In genomic region chr16:22336581-22336980, GRCh38 we compare ENCODE assay signal across 14 cellular contexts. TPM values are rescaled to one million over a fixed set of nuclear protein-coding genes. Genes with fewer than 3 reads are reported as not detected.
DNase-seq lines count a peak whose midpoint lies in the region; ATAC-seq and TF ChIP-seq lines count a peak whose summit lies in the region.
"Had no signal": no experiment of that assay in that cellular context is flagged by ENCODE, and none has a peak within 500 bp of the region (broad histone marks: within the 10 kb centered on the region; RNA-seq: fewer than 3 reads in every experiment).

No MANE protein-coding gene starts in this region.

- peaks cover 7% of the 10 kb centered on the region for H3K79me2 ChIP-seq in HCT116 (ENCODE audit: insufficient read depth, low read length)

- POLR2A ChIA-PET in HCT116 (lab: Charles Lee): no interaction called here
- POLR2A ChIA-PET in naive thymus-derived CD4-positive, alpha-beta T cell (lab: Charles Lee): interaction anchor here (1.7 to 3.4 kb wide), 2 partner anchors 21 to 37 kb away, joined by 6 to 19 read pairs; no protein-coding TSS in a partner anchor

- no peaks in the 10 kb centered on the region for H4K20me1 ChIP-seq in HCT116 (ENCODE audit: insufficient read depth)

- H3K4me1 Mint-ChIP-seq in activated T-cell treated with anti-CD3 and anti-CD28 coated beads, Interleukin-2, amount 50 U/mL, for 72 hours (ENCODE audit: low read depth): peaks cover 9% of the 10 kb centered on the region
- peaks cover 12% of the 10 kb centered on the region for H3K4me1 Mint-ChIP-seq in activated naive CD8-positive, alpha-beta T cell treated with anti-CD3 and anti-CD28 coated beads for 36 hours
- H3K4me1 Mint-ChIP-seq in naive thymus-derived CD4-positive, alpha-beta T cell: peaks cover 2 to 18% (median 13%) of the 10 kb centered on the region in 7 donors
- H3K4me1 Mint-ChIP-seq: B cell had no signal

- no peak for DNase-seq in activated T-cell treated with anti-CD3 and anti-CD28 coated beads, Interleukin-2, amount 50 U/mL, for 72 hours
- DNase-seq in activated T-cell treated with anti-CD3 and anti-CD28 coated beads for 4 hours: no peak
- no peak for DNase-seq in HCT116 (ENCODE audit: low read depth, low spot score)
- no peak for DNase-seq in activated naive CD8-positive, alpha-beta T cell treated with anti-CD3 and anti-CD28 coated beads for 36 hours
- DNase-seq in naive thymus-derived CD4-positive, alpha-beta T cell: no peak
- no peak for DNase-seq in Ammon's horn (ENCODE audit: low spot score)
- no peak for DNase-seq in DMS153 treated with DMSO at 0.1 percent for 48 hours (lab: John Stamatoyannopoulos, UW; ENCODE audit: unreplicated experiment)
- DNase-seq: ACHN; C1 segment of cervical spinal cord; CD4-positive, alpha-beta T cell; DMS79 treated with DMSO at 0.1 percent for 48 hours; EL; GM23248 had no signal

- no peaks in the 10 kb centered on the region for H3K4me1 ChIP-seq in HCT116 (ENCODE audit: control insufficient read depth in 1 of 2, insufficient read depth in 2 of 2, low read length in 2 of 2)
- H3K4me1 ChIP-seq in naive thymus-derived CD4-positive, alpha-beta T cell (ENCODE audit: control insufficient read depth in 2 of 2, insufficient read depth in 2 of 2, low read length in 2 of 2): no peaks in the 10 kb centered on the region

- ATAC-seq in activated T-cell treated with anti-CD3 and anti-CD28 coated beads, Interleukin-2, amount 50 U/mL, for 72 hours (replicated peaks in 1 of 2): no peak
- no peak for ATAC-seq in HCT116
- ATAC-seq in naive thymus-derived CD4-positive, alpha-beta T cell: no peak

- RAD21 ChIA-PET in HCT116 (lab: Charles Lee; ENCODE audit: low non-redundant PET in 1 of 2, low total read pairs in 2 of 2, uncharacterized antibody in 2 of 2, unreplicated experiment in 2 of 2): no interaction called here

- no peak overlapping the region for H2AFZ ChIP-seq in HCT116 (ENCODE audit: low read depth, low read length, poor library complexity, severe bottlenecking)
- H2AFZ ChIP-seq: GM23248 had no signal

- H3K4me3 ChIP-seq in HCT116 (replicated peaks in 1 of 2; ENCODE audit: low read depth in 1 of 2, low read length in 2 of 2): no peak overlapping the region
- no peak overlapping the region for H3K4me3 ChIP-seq in naive thymus-derived CD4-positive, alpha-beta T cell (ENCODE audit: low read length)
- H3K4me3 ChIP-seq: GM23248 had no signal

- no peak overlapping the region for H3K9ac ChIP-seq in HCT116 (ENCODE audit: low read length)
- H3K9ac ChIP-seq: GM23248 had no signal

- H3K27ac ChIP-seq in HCT116 (ENCODE audit: low read depth, low read length): no peak overlapping the region
- no peak overlapping the region for H3K27ac ChIP-seq in naive thymus-derived CD4-positive, alpha-beta T cell (ENCODE audit: low read depth, low read length)
- H3K27ac ChIP-seq: GM23248 had no signal

- peaks cover 10 to 25% of the 10 kb centered on the region in 2 donors for H3K9me3 Mint-ChIP-seq in activated T-cell treated with anti-CD3 and anti-CD28 coated beads, Interleukin-2, amount 50 U/mL, for 72 hours
- H3K9me3 Mint-ChIP-seq in activated naive CD8-positive, alpha-beta T cell treated with anti-CD3 and anti-CD28 coated beads for 36 hours: peaks cover 42% of the 10 kb centered on the region
- H3K9me3 Mint-ChIP-seq in naive thymus-derived CD4-positive, alpha-beta T cell: peaks cover 11 to 65% (median 25%) of the 10 kb centered on the region in 11 donors

- no TSS peak for BruUV-seq in HCT116 (replicated peaks; lab: Mats Ljungman, UMichigan)

- TF ChIP-seq POLR2A in HCT116 (IDR thresholded peaks at IDR 0.05; ENCODE audit: borderline replicate concordance, extremely low read depth, insufficient read depth, insufficient read length): no peak

- no peak overlapping the region for H3K4me2 ChIP-seq in HCT116 (ENCODE audit: low read length)

- intact Hi-C loops in HCT116 (cut with micrococcal nuclease): no loop called here
- intact Hi-C loops in naive thymus-derived CD4-positive, alpha-beta T cell (cut with micrococcal nuclease): loop anchor here in 1 of 2 donors (2.0 to 5.0 kb wide), 2 partner anchors 18 to 36 kb away; partner anchors contain the start of gene CDR2

- H3K27ac Mint-ChIP-seq in activated T-cell treated with anti-CD3 and anti-CD28 coated beads, Interleukin-2, amount 50 U/mL, for 72 hours: peak overlapping the region; percentile 52
- H3K27ac Mint-ChIP-seq in activated naive CD8-positive, alpha-beta T cell treated with anti-CD3 and anti-CD28 coated beads for 36 hours: peak overlapping the region; percentile 8
- H3K27ac Mint-ChIP-seq in naive thymus-derived CD4-positive, alpha-beta T cell: peak overlapping the region in 5 of 9 donors; percentile 10 to 59 (median 54)
- H3K27ac Mint-ChIP-seq: B cell had no signal

- H3K27me3 ChIP-seq in HCT116 (ENCODE audit: insufficient read depth, low read length): no peaks in the 10 kb centered on the region
- H3K27me3 ChIP-seq in naive thymus-derived CD4-positive, alpha-beta T cell (ENCODE audit: control insufficient read depth in 2 of 2, insufficient read depth in 2 of 2, low read length in 2 of 2): no peaks in the 10 kb centered on the region

- H3K27me3 Mint-ChIP-seq in activated T-cell treated with anti-CD3 and anti-CD28 coated beads, Interleukin-2, amount 50 U/mL, for 72 hours (ENCODE audit: low read depth): no peaks in the 10 kb centered on the region
- no peaks in the 10 kb centered on the region for H3K27me3 Mint-ChIP-seq in activated naive CD8-positive, alpha-beta T cell treated with anti-CD3 and anti-CD28 coated beads for 36 hours
- no peaks in the 10 kb centered on the region for H3K27me3 Mint-ChIP-seq in naive thymus-derived CD4-positive, alpha-beta T cell
- H3K27me3 Mint-ChIP-seq: B cell; CD4-positive, alpha-beta T cell had no signal

- H3K36me3 Mint-ChIP-seq in activated T-cell treated with anti-CD3 and anti-CD28 coated beads, Interleukin-2, amount 50 U/mL, for 72 hours (ENCODE audit: insufficient read depth in 2 of 2): peaks cover 45 to 63% of the 10 kb centered on the region in 2 donors
- peaks cover 88% of the 10 kb centered on the region for H3K36me3 Mint-ChIP-seq in activated naive CD8-positive, alpha-beta T cell treated with anti-CD3 and anti-CD28 coated beads for 36 hours
- H3K36me3 Mint-ChIP-seq in naive thymus-derived CD4-positive, alpha-beta T cell: peaks cover 45 to 90% (median 87%) of the 10 kb centered on the region in 5 donors

- CTCF ChIA-PET in HCT116 (lab: Charles Lee): interaction anchor here (1.8 kb wide), 1 partner anchor 16 kb away, joined by 6 read pairs; no protein-coding TSS in a partner anchor
- CTCF ChIA-PET in naive thymus-derived CD4-positive, alpha-beta T cell (lab: Charles Lee): interaction anchor here (1.2 to 1.5 kb wide), 2 partner anchors 17 to 22 kb away, joined by 3 to 6 read pairs; no protein-coding TSS in a partner anchor

- no peak for TF ChIP-seq CTCF in HCT116 (IDR thresholded peaks at IDR 0.05 in 2 of 3, conservative IDR thresholded peaks at IDR 0.05 in 1 of 3; ENCODE audit: borderline replicate concordance in 1 of 3, insufficient read depth in 1 of 3, low read depth in 2 of 3, low read length in 2 of 3)

- TF ChIP-seq RAD21 in HCT116 (IDR thresholded peaks at IDR 0.05; ENCODE audit: low read depth): no peak

- no peaks in the 10 kb centered on the region for H3K9me2 ChIP-seq in HCT116 (ENCODE audit: insufficient read depth)

- H3K9me3 ChIP-seq in HCT116 (ENCODE audit: control insufficient read depth in 1 of 2, insufficient read depth in 1 of 2, low read depth in 1 of 2, low read length in 2 of 2): peaks cover 0 to 5% of the 10 kb centered on the region in 2 experiments; a peak in 1 of 4 replicates
- H3K9me3 ChIP-seq in naive thymus-derived CD4-positive, alpha-beta T cell (ENCODE audit: control insufficient read depth in 2 of 3, low read length in 3 of 3): peaks cover 0 to 34% (median 7%) of the 10 kb centered on the region in 3 experiments

- no peak overlapping the region for H3K4me3 Mint-ChIP-seq in activated T-cell treated with anti-CD3 and anti-CD28 coated beads, Interleukin-2, amount 50 U/mL, for 72 hours
- H3K4me3 Mint-ChIP-seq in activated naive CD8-positive, alpha-beta T cell treated with anti-CD3 and anti-CD28 coated beads for 36 hours: no peak overlapping the region
- peak overlapping the region in 1 of 10 donors; percentile 41 for H3K4me3 Mint-ChIP-seq in naive thymus-derived CD4-positive, alpha-beta T cell
- H3K4me3 Mint-ChIP-seq: B cell; CD4-positive, alpha-beta T cell had no signal

- H3K36me3 ChIP-seq in HCT116 (ENCODE audit: control insufficient read depth in 1 of 2, insufficient read depth in 2 of 2, low read length in 2 of 2): peaks cover 15 to 38% of the 10 kb centered on the region in 2 experiments
- H3K36me3 ChIP-seq in naive thymus-derived CD4-positive, alpha-beta T cell (ENCODE audit: control insufficient read depth in 2 of 3, insufficient read depth in 3 of 3, low read length in 3 of 3): peaks cover 19 to 51% (median 21%) of the 10 kb centered on the region in 3 experiments

RNA-seq across cellular contexts. Expression of gene CDR2, which starts 37.8 kb away (rescaled TPM):
- 10 to 100 TPM; 50.0 to 57.2 TPM for total RNA-seq in activated T-cell treated with anti-CD3 and anti-CD28 coated beads, Interleukin-2, amount 50 U/mL, for 72 hours
- total RNA-seq in HCT116 (2021; ENCODE audit: unreplicated experiment): 27.3 TPM
- polyA plus RNA-seq in HCT116 (2012): 21.3 and 21.8 TPM in 2 replicates
- 10 to 100 TPM; 31.6 to 34.7 TPM for total RNA-seq in activated naive CD8-positive, alpha-beta T cell treated with anti-CD3 and anti-CD28 coated beads for 36 hours
- total RNA-seq in naive thymus-derived CD4-positive, alpha-beta T cell: 10 to 100 TPM; 28.7 to 91.9 (median 65.6) TPM
- polyA plus RNA-seq in naive thymus-derived CD4-positive, alpha-beta T cell: 100 to 1,000 TPM in 1 of 2 donors, 10 to 100 TPM in 1; 66.0 to 115 TPM

RNA-seq across cellular contexts. Expression of gene POLR3E, which starts 39.4 kb away (rescaled TPM):
- 10 to 100 TPM; 57.5 to 59.5 TPM for total RNA-seq in activated T-cell treated with anti-CD3 and anti-CD28 coated beads, Interleukin-2, amount 50 U/mL, for 72 hours
- 65.0 TPM for total RNA-seq in HCT116 (2021; ENCODE audit: unreplicated experiment)
- 58.1 and 61.8 TPM in 2 replicates for polyA plus RNA-seq in HCT116 (2012)
- total RNA-seq in activated naive CD8-positive, alpha-beta T cell treated with anti-CD3 and anti-CD28 coated beads for 36 hours: 10 to 100 TPM; 94.3 to 95.8 TPM
- 100 to 1,000 TPM in 4 of 5 experiments, 10 to 100 TPM in 1; 60.1 to 232 (median 112) TPM for total RNA-seq in naive thymus-derived CD4-positive, alpha-beta T cell
- 10 to 100 TPM; 11.8 to 19.2 TPM for polyA plus RNA-seq in naive thymus-derived CD4-positive, alpha-beta T cell
